ENCODE assay signal across 24 cellular contexts in the genomic region with DNA sequence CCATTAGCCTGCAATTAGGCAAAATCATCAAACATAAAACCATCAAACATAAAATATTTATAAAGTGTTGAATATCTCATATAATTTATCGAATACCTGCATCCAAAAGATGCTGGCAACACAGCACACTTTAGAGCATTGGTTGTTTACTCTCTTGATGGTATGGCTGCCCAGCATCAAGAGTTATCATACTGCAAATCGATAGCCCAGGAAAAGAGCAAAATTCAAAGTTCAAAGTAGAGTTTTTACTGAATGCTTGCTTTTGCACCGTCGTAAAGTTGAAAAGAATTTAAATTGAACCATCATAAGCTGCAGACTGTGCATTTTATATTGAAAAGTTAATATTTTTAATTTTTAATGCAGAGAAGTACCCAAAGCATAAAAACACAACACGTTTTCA. TPM values are rescaled to one million over a fixed set of nuclear protein-coding genes. Genes with fewer than 3 reads are reported as not detected.
"Had no signal": no experiment of that assay in that cellular context is flagged by ENCODE, and none has a peak within 500 bp of the region (broad histone marks: within the 10 kb centered on the region; RNA-seq: fewer than 3 reads in every experiment).

No MANE protein-coding gene starts in this region.

- H3K4me3 Mint-ChIP-seq: stimulated activated naive B cell treated with anti-CD40 and anti-IgM and Interleukin-4, amounts not matched to agents 10 μg/mL and 1 μg/mL and 100 μg/mL, for 72 hours; T-helper 2 cell treated with Interferon-gamma antibody and Interleukin-4, amounts not matched to agents 5 μg/mL and 100 μg/mL, for 36 hours had no signal

- H3K27me3 Mint-ChIP-seq: stimulated activated naive B cell treated with anti-CD40 and anti-IgM and Interleukin-4, amounts not matched to agents 10 μg/mL and 1 μg/mL and 100 μg/mL, for 72 hours had no signal

- DNase-seq: activated CD4-positive, alpha-beta T cell treated with anti-CD3 and anti-CD28 coated beads for 4 hours; activated CD4-positive, alpha-beta T cell treated with anti-CD3 and anti-CD28 coated beads, Interleukin-2, amount 50 U/mL, for 48 hours; activated CD4-positive, CD25-positive, alpha-beta regulatory T cell; activated CD8-positive, alpha-beta memory T cell treated with anti-CD3 and anti-CD28 coated beads for 24 hours; activated naive CD4-positive, alpha-beta T cell treated with Interleukin-2 at 50 U/mL for 16 hours; amygdala; caudate nucleus; dermis blood vessel endothelial cell; effector CD4-positive, alpha-beta T cell; left ventricle myocardium inferior; pancreas; retina; sigmoid colon; stimulated activated CD4-positive, alpha-beta T cell treated with anti-CD3 and anti-CD28 coated beads, Interleukin-1b, Interleukin-23, amount 100 ng/mL, for 48 hours; stimulated activated CD4-positive, alpha-beta T cell treated with anti-CD3 and anti-CD28 coated beads, Interleukin-4, amount 100 ng/mL, for 4 hours; stimulated activated CD8-positive, alpha-beta memory T cell treated with anti-CD3 and anti-CD28 coated beads, Interleukin-4, amount 100 ng/mL, for 48 hours; stimulated activated naive B cell treated with anti-CD40 and anti-IgM and Interleukin-4, amounts not matched to agents 10 μg/mL and 1 μg/mL and 100 μg/mL, for 72 hours; stomach; thyroid gland; upper lobe of left lung had no signal

- H3K4me3 ChIP-seq: left ventricle myocardium inferior, pancreas, prostate gland, sigmoid colon, smooth muscle cell, stomach, thyroid gland, upper lobe of left lung, vagina had no signal

- H3K9me3 Mint-ChIP-seq: stimulated activated naive B cell treated with anti-CD40 and anti-IgM and Interleukin-4, amounts not matched to agents 10 μg/mL and 1 μg/mL and 100 μg/mL, for 72 hours; T-helper 2 cell treated with Interferon-gamma antibody and Interleukin-4, amounts not matched to agents 5 μg/mL and 100 μg/mL, for 36 hours had no signal

- H3K4me2 ChIP-seq: smooth muscle cell had no signal

- H3K27ac Mint-ChIP-seq: T-helper 2 cell treated with Interferon-gamma antibody and Interleukin-4, amounts not matched to agents 5 μg/mL and 100 μg/mL, for 36 hours had no signal

- ATAC-seq: pancreas; stimulated activated naive B cell treated with anti-CD40 and anti-IgM and Interleukin-4, amounts not matched to agents 10 μg/mL and 1 μg/mL and 100 μg/mL, for 72 hours had no signal

- H3K9me3 ChIP-seq: left ventricle myocardium inferior, pancreas, prostate gland, sigmoid colon, stomach, thyroid gland, upper lobe of left lung, vagina had no signal

- H3K27me3 ChIP-seq: pancreas, sigmoid colon, stomach, thyroid gland, upper lobe of left lung, vagina had no signal

- H3K27ac ChIP-seq: left ventricle myocardium inferior, pancreas, prostate gland, sigmoid colon, stomach, thyroid gland, upper lobe of left lung, vagina had no signal

RNA-seq across cellular contexts. Expression of a gene that starts 32.6 kb away (rescaled TPM):
- total RNA-seq: dermis blood vessel endothelial cell, left ventricle myocardium inferior had no signal
